ENCODE assay signal across 8 cellular contexts in genomic region chr12:56257491-56258067, GRCh38.
DNase-seq lines count a peak whose midpoint lies in the region; ATAC-seq and FAIRE-seq lines count a peak whose summit lies in the region.

No MANE protein-coding gene starts in this region.

- H3K36me3 ChIP-seq in endocrine pancreas (ENCODE audit: control insufficient read depth, insufficient read depth, low read length) (no peaks in the 10 kb centered on the region), muscle layer of duodenum (ENCODE audit: control insufficient read depth in 1 of 2, insufficient read depth in 2 of 2, low read length in 2 of 2) (peaks cover 25 to 32% of the 10 kb centered on the region in 2 donors)

- no peaks in the 10 kb centered on the region for H3K4me1 ChIP-seq in endocrine pancreas (ENCODE audit: control insufficient read depth, insufficient read depth, low read length)
- peaks cover 12 to 22% of the 10 kb centered on the region in 2 donors for H3K4me1 ChIP-seq in muscle layer of duodenum (ENCODE audit: control insufficient read depth in 1 of 2, insufficient read depth in 2 of 2, low read length in 2 of 2)

- ATAC-seq in HG02970 (IDR thresholded peaks at IDR 0.05; ENCODE audit: low FRiP score, unreplicated experiment) (peak; percentile 30), GM18873 (IDR thresholded peaks at IDR 0.05; ENCODE audit: low FRiP score, unreplicated experiment) (no peak)

- peak overlapping the region; percentile 68 for H3K9ac ChIP-seq in endocrine pancreas (ENCODE audit: control insufficient read depth, insufficient read depth, low read length)

- H3K9me3 ChIP-seq in endocrine pancreas (ENCODE audit: control insufficient read depth, low read length) = no peaks in the 10 kb centered on the region
- no peaks in the 10 kb centered on the region for H3K9me3 ChIP-seq in muscle layer of duodenum (ENCODE audit: control insufficient read depth in 1 of 2, low read length in 2 of 2)

- no peaks in the 10 kb centered on the region for H3K27me3 ChIP-seq in endocrine pancreas (ENCODE audit: control insufficient read depth, insufficient read depth, low read length)
- H3K27me3 ChIP-seq in muscle layer of duodenum (ENCODE audit: low read depth, low read length) = no peaks in the 10 kb centered on the region

- H3K4me3 ChIP-seq in endocrine pancreas (ENCODE audit: control insufficient read depth, insufficient read depth, low read length) (peak overlapping the region; percentile 41), muscle layer of duodenum (ENCODE audit: low read depth in 1 of 2, low read length in 2 of 2) (peak overlapping the region; percentile 83 to 89)

- H3K27ac ChIP-seq in muscle layer of duodenum (ENCODE audit: low read length) = peak overlapping the region; percentile 51

- peak; percentile 9 to 27 for DNase-seq in NCI-H2081 (lab: John Stamatoyannopoulos, UW)
- DNase-seq in NCI-H2081 treated with DMSO at 0.1 percent for 48 hours (lab: John Stamatoyannopoulos, UW) = no peak
- peak; percentile 9 for DNase-seq in RCC 7860 (ENCODE audit: low spot score)
- no peak for DNase-seq in NCI-H446 (lab: John Stamatoyannopoulos, UW)

- no peak for FAIRE-seq in RCC 7860 (lab: Jason Lieb, UNC)

Comparison
In these comparisons a context has a peak if more than half of its experiments do, and no peak if none do; other contexts are left out.
1. DNase-seq: peak in NCI-H2081 (2 of 2) and RCC 7860 (single experiment); none in NCI-H2081 treated with DMSO at 0.1 percent for 48 hours (single experiment) and NCI-H446 (0 of 2).